ENCODE assay signal across 20 cellular contexts in the genomic region with DNA sequence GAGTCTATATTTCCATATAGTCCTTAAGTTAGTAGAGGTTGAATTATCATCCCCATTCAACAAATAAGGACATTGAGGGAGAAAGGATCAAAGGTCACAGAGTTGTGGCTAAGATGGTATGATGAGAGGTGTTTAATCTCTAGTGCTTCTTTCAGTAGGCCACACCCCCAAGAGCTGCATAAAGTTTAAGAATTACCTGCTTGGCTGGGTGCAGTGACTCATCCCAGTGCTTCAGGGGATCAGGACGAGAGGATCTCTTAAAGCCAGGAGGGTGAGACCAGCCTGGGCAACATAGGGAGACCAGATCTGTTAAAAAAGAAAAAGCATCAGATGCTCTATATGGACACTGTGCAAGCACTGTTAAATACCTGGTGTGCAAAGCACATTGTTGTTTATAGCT.
DNase-seq lines count a peak whose midpoint lies in the region; ATAC-seq, FAIRE-seq and TF ChIP-seq lines count a peak whose summit lies in the region.
"Had no signal": no experiment of that assay in that cellular context is flagged by ENCODE, and none has a peak within 500 bp of the region (broad histone marks: within the 10 kb centered on the region; RNA-seq: fewer than 3 reads in every experiment).

No MANE protein-coding gene starts in this region.

- H4K20me1 ChIP-seq in GM12878 (ENCODE audit: control insufficient read depth, insufficient read depth): no peaks in the 10 kb centered on the region

- WGBS in GM12878 (ENCODE audit: insufficient coverage, insufficient replicate concordance, low lambda C conversion rate, missing lambda C conversion rate): 11% methylated on average over 1 of the region's 1 CpG
- WGBS in esophagus squamous epithelium, 2 donors: 10 to 33% methylated on average over 1 of the region's 1 CpG
- 59 to 76% methylated on average over 1 of the region's 1 CpG for WGBS in pancreas, 2 donors

- CTCF ChIA-PET in GM12878 (lab: Yijun Ruan, JAX): no interaction called here

- TF ChIP-seq CTCF in GM12878 (IDR thresholded peaks at IDR 0.05 in 2 of 3, conservative IDR thresholded peaks at IDR 0.05 in 1 of 3; ENCODE audit: control insufficient read depth in 2 of 3, extremely low read depth in 1 of 3, insufficient read depth in 1 of 3, low read depth in 3 of 3, low read length in 3 of 3) (no peak), esophagus squamous epithelium (IDR thresholded peaks at IDR 0.05) (no peak), pancreas (IDR thresholded peaks at IDR 0.05) (no peak), osteocyte (IDR thresholded peaks at IDR 0.05) (no peak)

- no peaks in the 10 kb centered on the region for H3K4me1 Mint-ChIP-seq in osteocyte (ENCODE audit: unreplicated experiment)
- H3K4me1 Mint-ChIP-seq: activated T-helper 17 cell treated with anti-CD3 and anti-CD28 coated beads, Interleukin-2, amount 50 U/mL, for 72 hours had no signal

- TF ChIP-seq EP300 in GM12878 (IDR thresholded peaks at IDR 0.05; ENCODE audit: borderline replicate concordance in 1 of 2, control insufficient read depth in 1 of 2, low read depth in 2 of 2, low read length in 2 of 2): no peak

- FAIRE-seq in GM12878 (lab: Jason Lieb, UNC) (no peak), pancreas (lab: Jason Lieb, UNC) (no peak)
- FAIRE-seq: colon had no signal

- POLR2A ChIA-PET in GM12878 (lab: Charles Lee): no interaction called here

- no peaks in the 10 kb centered on the region for H3K79me2 ChIP-seq in GM12878 (ENCODE audit: control insufficient read depth, insufficient read depth, low read length)

- no peaks in the 10 kb centered on the region for H3K36me3 Mint-ChIP-seq in osteocyte (ENCODE audit: unreplicated experiment)
- H3K36me3 Mint-ChIP-seq: naive thymus-derived CD4-positive, alpha-beta T cell had no signal

- H2AFZ ChIP-seq in GM12878 (ENCODE audit: control insufficient read depth, low read depth, low read length): no peak overlapping the region

- RAD21 ChIA-PET in GM12878 (lab: Charles Lee; ENCODE audit: unreplicated experiment): no interaction called here

- H3K9ac ChIP-seq in GM12878 (ENCODE audit: control insufficient read depth, insufficient read depth, low read length): no peak overlapping the region

- no peak for TF ChIP-seq RAD21 in GM12878 (IDR thresholded peaks at IDR 0.05; ENCODE audit: insufficient read depth, low read depth, low read length)

- no peak overlapping the region for H3K27ac Mint-ChIP-seq in osteocyte (ENCODE audit: unreplicated experiment)
- H3K27ac Mint-ChIP-seq: activated T-helper 17 cell treated with anti-CD3 and anti-CD28 coated beads, Interleukin-2, amount 50 U/mL, for 72 hours; naive thymus-derived CD4-positive, alpha-beta T cell had no signal

- no peaks in the 10 kb centered on the region for H3K36me3 ChIP-seq in GM12878 (ENCODE audit: control insufficient read depth in 2 of 2, insufficient read depth in 2 of 2, low read length in 1 of 2)
- no peaks in the 10 kb centered on the region for H3K36me3 ChIP-seq in esophagus squamous epithelium
- no peaks in the 10 kb centered on the region for H3K36me3 ChIP-seq in pancreas
- H3K36me3 ChIP-seq: heart left ventricle, prostate gland, stomach, vagina had no signal

- H3K4me1 ChIP-seq in GM12878 (ENCODE audit: control insufficient read depth, insufficient read depth, low read length): no peaks in the 10 kb centered on the region
- no peaks in the 10 kb centered on the region for H3K4me1 ChIP-seq in esophagus squamous epithelium
- H3K4me1 ChIP-seq in pancreas: no peaks in the 10 kb centered on the region
- H3K4me1 ChIP-seq: heart left ventricle, prostate gland, vagina had no signal

- no peak overlapping the region for H3K4me3 ChIP-seq in GM12878
- H3K4me3 ChIP-seq in esophagus squamous epithelium: no peak overlapping the region
- no peak overlapping the region for H3K4me3 ChIP-seq in pancreas
- H3K4me3 ChIP-seq: heart left ventricle, prostate gland, stomach, vagina had no signal

- SMC1A ChIA-PET in GM12878 (lab: Charles Lee; ENCODE audit: uncharacterized antibody, unreplicated experiment): no interaction called here

- no peaks in the 10 kb centered on the region for H3K9me3 Mint-ChIP-seq in osteocyte (ENCODE audit: unreplicated experiment)
- H3K9me3 Mint-ChIP-seq: activated T-helper 17 cell treated with anti-CD3 and anti-CD28 coated beads, Interleukin-2, amount 50 U/mL, for 72 hours had no signal

- ATAC-seq in GM12878 (peak; percentile 42), pancreas (no peak)
- ATAC-seq: activated T-helper 17 cell treated with anti-CD3 and anti-CD28 coated beads, Interleukin-2, amount 50 U/mL, for 72 hours; heart left ventricle; naive thymus-derived CD4-positive, alpha-beta T cell had no signal

- H3K27me3 ChIP-seq in GM12878 (replicated peaks in 1 of 2; ENCODE audit: control insufficient read depth in 2 of 2, insufficient read depth in 2 of 2, low read length in 1 of 2) (no peaks in the 10 kb centered on the region), esophagus squamous epithelium (no peaks in the 10 kb centered on the region), pancreas (no peaks in the 10 kb centered on the region)
- H3K27me3 ChIP-seq: heart left ventricle, stomach, vagina had no signal

- intact Hi-C loops in GM12878 (cut with micrococcal nuclease; ENCODE audit: unreplicated experiment) (no loop called here), esophagus squamous epithelium (cut with DNase I) (no loop called here), pancreas (cut with DNase I) (no loop called here)

- TF ChIP-seq POLR2A in GM12878 (IDR thresholded peaks at IDR 0.05; ENCODE audit: low read depth, low read length) (no peak), esophagus squamous epithelium (IDR thresholded peaks at IDR 0.05) (no peak)

- DNase-seq in DMS53 (lab: John Stamatoyannopoulos, UW) (peak; percentile 70), HT-29 (ENCODE audit: low spot score) (peak; percentile 27), GM12878 (ENCODE audit: low read depth, low spot score) (no peak), islet precursor cell (peak; percentile 92), esophagus squamous epithelium (lab: John Stamatoyannopoulos, UW) (no peak), HuH-7 (ENCODE audit: low spot score) (no peak), pancreas (no peak), osteocyte (ENCODE audit: extremely low spot score, unreplicated experiment) (no peak)
- DNase-seq: activated CD4-positive, alpha-beta T cell treated with anti-CD3 and anti-CD28 coated beads, Interleukin-2, amount 50 U/mL, for 48 hours; erythroblast; heart left ventricle; Karpas-422; naive thymus-derived CD4-positive, alpha-beta T cell; NCI-H2029 treated with DMSO at 0.1 percent for 48 hours; NK-92 treated with Interleukin-12 subunit alpha and Interleukin-12 subunit beta, amount 100 ng/mL, for 24 hours; stomach had no signal

- H3K9me3 ChIP-seq in GM12878 (replicated peaks; ENCODE audit: control insufficient read depth, insufficient read depth, low read length): no peaks in the 10 kb centered on the region
- no peaks in the 10 kb centered on the region for H3K9me3 ChIP-seq in esophagus squamous epithelium
- H3K9me3 ChIP-seq in pancreas: no peaks in the 10 kb centered on the region
- H3K9me3 ChIP-seq: heart left ventricle, prostate gland, vagina had no signal

- H3K27me3 Mint-ChIP-seq in osteocyte (ENCODE audit: unreplicated experiment): peaks cover 22% of the 10 kb centered on the region
- H3K27me3 Mint-ChIP-seq: activated T-helper 17 cell treated with anti-CD3 and anti-CD28 coated beads, Interleukin-2, amount 50 U/mL, for 72 hours; naive thymus-derived CD4-positive, alpha-beta T cell had no signal

- no peak overlapping the region for H3K4me3 Mint-ChIP-seq in osteocyte (ENCODE audit: unreplicated experiment)
- H3K4me3 Mint-ChIP-seq: activated T-helper 17 cell treated with anti-CD3 and anti-CD28 coated beads, Interleukin-2, amount 50 U/mL, for 72 hours; naive thymus-derived CD4-positive, alpha-beta T cell had no signal

- H3K27ac ChIP-seq in GM12878 (ENCODE audit: control insufficient read depth, insufficient read depth) (no peak overlapping the region), esophagus squamous epithelium (no peak overlapping the region), pancreas (no peak overlapping the region)
- H3K27ac ChIP-seq: heart left ventricle, prostate gland, stomach, vagina had no signal

- H3K4me2 ChIP-seq in GM12878 (ENCODE audit: control insufficient read depth, insufficient read depth): no peak overlapping the region

- no TSS peak for BruUV-seq in GM12878 (replicated peaks; lab: Mats Ljungman, UMichigan)

- in situ Hi-C loops in GM12878 (cut with MboI): no loop called here

TF ChIP-seq in GM12878, 131 proteins besides CTCF, POLR2A, EP300 and RAD21:
- no peak for TF ChIP-seq IRF5 (IDR thresholded peaks at IDR 0.05; ENCODE audit: borderline replicate concordance)
- TF ChIP-seq, protein P1, sequence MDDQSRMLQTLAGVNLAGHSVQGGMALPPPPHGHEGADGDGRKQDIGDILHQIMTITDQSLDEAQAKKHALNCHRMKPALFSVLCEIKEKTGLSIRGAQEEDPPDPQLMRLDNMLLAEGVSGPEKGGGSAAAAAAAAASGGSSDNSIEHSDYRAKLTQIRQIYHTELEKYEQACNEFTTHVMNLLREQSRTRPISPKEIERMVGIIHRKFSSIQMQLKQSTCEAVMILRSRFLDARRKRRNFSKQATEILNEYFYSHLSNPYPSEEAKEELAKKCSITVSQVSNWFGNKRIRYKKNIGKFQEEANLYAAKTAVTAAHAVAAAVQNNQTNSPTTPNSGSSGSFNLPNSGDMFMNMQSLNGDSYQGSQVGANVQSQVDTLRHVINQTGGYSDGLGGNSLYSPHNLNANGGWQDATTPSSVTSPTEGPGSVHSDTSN (IDR thresholded peaks at IDR 0.05; ENCODE audit: insufficient replicate concordance, low read depth, low read length): no peak
- TF ChIP-seq JUND (IDR thresholded peaks at IDR 0.05; ENCODE audit: low read depth, low read length): no peak
- TF ChIP-seq NR2F1 (conservative IDR thresholded peaks at IDR 0.05): no peak
- TF ChIP-seq KDM1A (IDR thresholded peaks at IDR 0.05; ENCODE audit: borderline replicate concordance): no peak
- TF ChIP-seq POLR2AphosphoS2 (IDR thresholded peaks at IDR 0.05; ENCODE audit: low read depth, low read length): no peak
- no peak for TF ChIP-seq RBBP5 (conservative IDR thresholded peaks at IDR 0.05)
- TF ChIP-seq SMAD1 (IDR thresholded peaks at IDR 0.05; ENCODE audit: low read depth, partially characterized antibody): no peak
- no peak for TF ChIP-seq SMC3 (IDR thresholded peaks at IDR 0.05; ENCODE audit: borderline replicate concordance, low read length)
- no peak for TF ChIP-seq STAT1 (conservative IDR thresholded peaks at IDR 0.05)

Comparison
In these comparisons a context has a peak if more than half of its experiments do, and no peak if none do; other contexts are left out.
1. DNase-seq: peak in DMS53 (single experiment), HT-29 (single experiment) and islet precursor cell (single experiment); none in GM12878 (single experiment), esophagus squamous epithelium (single experiment), HuH-7 (single experiment), pancreas (0 of 6) and osteocyte (single experiment).